ENCODE assay signal across 1 cellular context in the genomic region with DNA sequence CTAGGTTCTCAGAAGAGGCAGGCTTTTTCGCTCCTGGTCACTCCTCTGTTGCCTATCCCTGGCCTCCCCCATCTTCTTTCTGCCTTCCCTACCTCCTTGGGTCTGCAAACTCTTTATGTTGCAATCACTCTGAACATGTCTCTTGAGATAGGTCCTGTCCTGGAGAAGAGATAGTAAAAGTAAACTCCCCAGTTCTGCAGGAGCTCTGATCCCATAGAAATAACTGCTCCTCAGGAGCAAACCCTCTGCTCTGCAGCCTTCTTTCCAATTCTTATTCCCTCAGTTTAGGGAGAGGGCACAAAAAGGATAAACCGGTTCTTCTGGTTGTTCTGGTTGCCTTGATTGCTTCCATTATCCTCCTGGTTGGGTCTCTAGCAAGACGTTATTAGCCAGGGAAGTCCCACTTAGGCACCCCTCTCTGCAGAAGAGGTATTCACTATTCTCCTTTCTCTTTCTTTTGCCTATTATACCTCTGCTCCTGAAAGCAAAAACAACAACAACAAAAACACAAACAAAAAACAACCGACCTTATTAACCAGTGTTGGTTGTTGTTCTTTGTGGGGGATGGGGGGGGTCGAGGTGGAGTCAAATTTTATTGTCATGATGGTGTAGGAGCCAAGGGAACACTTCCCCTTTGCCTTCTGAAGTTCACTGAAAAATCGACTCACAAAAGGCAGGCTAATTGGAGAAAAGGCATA.
TF ChIP-seq lines count a peak whose summit lies in the region.

No MANE protein-coding gene starts in this region.

TF ChIP-seq in GM23338, 12 proteins besides CTCF, POLR2A, EP300 and RAD21 (continued from another document):
- TF ChIP-seq, protein P1, sequence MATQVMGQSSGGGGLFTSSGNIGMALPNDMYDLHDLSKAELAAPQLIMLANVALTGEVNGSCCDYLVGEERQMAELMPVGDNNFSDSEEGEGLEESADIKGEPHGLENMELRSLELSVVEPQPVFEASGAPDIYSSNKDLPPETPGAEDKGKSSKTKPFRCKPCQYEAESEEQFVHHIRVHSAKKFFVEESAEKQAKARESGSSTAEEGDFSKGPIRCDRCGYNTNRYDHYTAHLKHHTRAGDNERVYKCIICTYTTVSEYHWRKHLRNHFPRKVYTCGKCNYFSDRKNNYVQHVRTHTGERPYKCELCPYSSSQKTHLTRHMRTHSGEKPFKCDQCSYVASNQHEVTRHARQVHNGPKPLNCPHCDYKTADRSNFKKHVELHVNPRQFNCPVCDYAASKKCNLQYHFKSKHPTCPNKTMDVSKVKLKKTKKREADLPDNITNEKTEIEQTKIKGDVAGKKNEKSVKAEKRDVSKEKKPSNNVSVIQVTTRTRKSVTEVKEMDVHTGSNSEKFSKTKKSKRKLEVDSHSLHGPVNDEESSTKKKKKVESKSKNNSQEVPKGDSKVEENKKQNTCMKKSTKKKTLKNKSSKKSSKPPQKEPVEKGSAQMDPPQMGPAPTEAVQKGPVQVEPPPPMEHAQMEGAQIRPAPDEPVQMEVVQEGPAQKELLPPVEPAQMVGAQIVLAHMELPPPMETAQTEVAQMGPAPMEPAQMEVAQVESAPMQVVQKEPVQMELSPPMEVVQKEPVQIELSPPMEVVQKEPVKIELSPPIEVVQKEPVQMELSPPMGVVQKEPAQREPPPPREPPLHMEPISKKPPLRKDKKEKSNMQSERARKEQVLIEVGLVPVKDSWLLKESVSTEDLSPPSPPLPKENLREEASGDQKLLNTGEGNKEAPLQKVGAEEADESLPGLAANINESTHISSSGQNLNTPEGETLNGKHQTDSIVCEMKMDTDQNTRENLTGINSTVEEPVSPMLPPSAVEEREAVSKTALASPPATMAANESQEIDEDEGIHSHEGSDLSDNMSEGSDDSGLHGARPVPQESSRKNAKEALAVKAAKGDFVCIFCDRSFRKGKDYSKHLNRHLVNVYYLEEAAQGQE (IDR thresholded peaks at IDR 0.05; ENCODE audit: unreplicated experiment) = no peak
- TF ChIP-seq JUNB (IDR thresholded peaks at IDR 0.05; ENCODE audit: unreplicated experiment) (no peak), STAT1 (IDR thresholded peaks at IDR 0.05; ENCODE audit: unreplicated experiment) (no peak), POLR2AphosphoS5 (IDR thresholded peaks at IDR 0.05; ENCODE audit: low read depth) (peak; percentile 61), ZNF331 (CRISPR knock-in tag; IDR thresholded peaks at IDR 0.05; ENCODE audit: low read depth) (no peak), NANOG (IDR thresholded peaks at IDR 0.05; ENCODE audit: borderline replicate concordance) (peak; percentile 65; the same call in 1 of the 2 replicates)
